8 cellular contexts compared by ENCODE assay signal in genomic region chr19:45902651-45903625, GRCh38. TPM values are rescaled to one million over a fixed set of nuclear protein-coding genes. Genes with fewer than 3 reads are reported as not detected.
DNase-seq lines count a peak whose midpoint lies in the region; ATAC-seq, FAIRE-seq and TF ChIP-seq lines count a peak whose summit lies in the region.

No MANE protein-coding gene starts in this region.

- intact Hi-C loops in kidney (cut with DNase I) = no loop called here

- no peaks in the 10 kb centered on the region for H3K9me3 ChIP-seq in kidney (ENCODE audit: control insufficient read depth in 1 of 2, low read length in 2 of 2)

- H3K36me3 ChIP-seq in kidney (ENCODE audit: control insufficient read depth in 1 of 2, insufficient read depth in 2 of 2, low read length in 2 of 2) = peaks cover 4 to 6% of the 10 kb centered on the region in 2 donors

- H3K9ac ChIP-seq in kidney (ENCODE audit: low read length in 2 of 2) = peak overlapping the region; percentile 49 to 69

- peak overlapping the region; percentile 85 to 89 for H3K4me3 ChIP-seq in kidney (ENCODE audit: low read length in 2 of 2)

- H3K27ac ChIP-seq in kidney (ENCODE audit: low read depth in 2 of 2, low read length in 2 of 2) = peak overlapping the region; percentile 65 to 73

- DNase-seq in AML-193 (lab: John Stamatoyannopoulos, UW) (peak; percentile 92 to 93), NCI-H446 (lab: John Stamatoyannopoulos, UW) (peak; percentile 97 to 100), cerebellar nuclear complex (lab: John Stamatoyannopoulos, UW) (peak; percentile 24 to 84), kidney (peak; percentile 99)
- DNase-seq in stimulated activated CD4-positive, alpha-beta T cell treated with anti-CD3 and anti-CD28 coated beads, Interleukin-15, amount 100 ng/mL, for 1 hour (ENCODE audit: low read depth in 1 of 2, low spot score in 1 of 2) = peak; percentile 100

- no peak for FAIRE-seq in kidney (lab: Jason Lieb, UNC)

- peaks cover 0 to 20% of the 10 kb centered on the region in 2 donors for H3K4me1 ChIP-seq in kidney (ENCODE audit: control insufficient read depth in 1 of 2, insufficient read depth in 1 of 2, low read depth in 1 of 2, low read length in 2 of 2)

- no peak for TF ChIP-seq CTCF in kidney (IDR thresholded peaks at IDR 0.05; ENCODE audit: borderline replicate concordance, extremely low read depth, insufficient read depth)

- peak; percentile 74 for ATAC-seq in GM19043 (IDR thresholded peaks at IDR 0.05; ENCODE audit: low read depth, unreplicated experiment)
- peak; percentile 89 for ATAC-seq in HG03354 (IDR thresholded peaks at IDR 0.05; ENCODE audit: poor library complexity, severe bottlenecking, unreplicated experiment)
- ATAC-seq in activated CD4-positive, CD25-positive, alpha-beta regulatory T cell treated with anti-CD3 and anti-CD28 coated beads, Interleukin-2, amount 50 U/mL, for 24 hours = peak; percentile 87 to 89

RNA-seq across cellular contexts. Expression of gene MYPOP, which starts 0.5 kb away (rescaled TPM):
- total RNA-seq in kidney = 6.7 TPM
- 11.7 TPM for polyA plus RNA-seq in kidney (ENCODE audit: insufficient read depth, low read depth, low replicate concordance)

RNA-seq across cellular contexts. Expression of gene NANOS2, which starts 11.6 kb away (rescaled TPM):
- total RNA-seq in kidney = not detected
- not detected for polyA plus RNA-seq in kidney (ENCODE audit: insufficient read depth, low read depth, low replicate concordance)

RNA-seq across cellular contexts. Expression of gene IRF2BP1, which starts 17.0 kb away (rescaled TPM):
- 23.2 TPM for total RNA-seq in kidney
- polyA plus RNA-seq in kidney (ENCODE audit: insufficient read depth, low read depth, low replicate concordance) = 18.2 TPM

RNA-seq across cellular contexts. Expression of gene FOXA3, which starts 38.8 kb away (rescaled TPM):
- total RNA-seq in kidney = 3.7 TPM
- 1.8 TPM for polyA plus RNA-seq in kidney (ENCODE audit: insufficient read depth, low read depth, low replicate concordance)

RNA-seq across cellular contexts. Expression of gene SYMPK, which starts 40.0 kb away (rescaled TPM):
- 77.4 TPM for total RNA-seq in kidney
- 61.5 TPM for polyA plus RNA-seq in kidney (ENCODE audit: insufficient read depth, low read depth, low replicate concordance)

Comparison
In these comparisons a context has a peak if more than half of its experiments do, and no peak if none do; other contexts are left out.
1. Peak in every context shown above with its lines: DNase-seq, ATAC-seq, H3K4me3 ChIP-seq and H3K27ac ChIP-seq.